In genomic region chr14:51865953-51866747, GRCh38 we compare ENCODE assay signal across 10 cellular contexts. TPM values are rescaled to one million over a fixed set of nuclear protein-coding genes. Genes with fewer than 3 reads are reported as not detected.
DNase-seq lines count a peak whose midpoint lies in the region; ATAC-seq and TF ChIP-seq lines count a peak whose summit lies in the region.
"Had no signal": no experiment of that assay in that cellular context is flagged by ENCODE, and none has a peak within 500 bp of the region (broad histone marks: within the 10 kb centered on the region; RNA-seq: fewer than 3 reads in every experiment).

No MANE protein-coding gene starts in this region.

- TF ChIP-seq CTCF in hepatocyte (IDR thresholded peaks at IDR 0.05; ENCODE audit: poor library complexity) (no peak), lower leg skin (IDR thresholded peaks at IDR 0.05) (no peak)

- H3K4me1 ChIP-seq in hepatocyte (ENCODE audit: insufficient read depth): peaks cover 16% of the 10 kb centered on the region
- H3K4me1 ChIP-seq: colonic mucosa had no signal

- peaks cover 15% of the 10 kb centered on the region for H3K27me3 ChIP-seq in hepatocyte
- H3K27me3 ChIP-seq: colonic mucosa had no signal

- H3K4me2 ChIP-seq in hepatocyte: peak overlapping the region; percentile 16

- ATAC-seq in GM19452 (IDR thresholded peaks at IDR 0.05; ENCODE audit: unreplicated experiment) (peak; percentile 31), HG03442 (IDR thresholded peaks at IDR 0.05; ENCODE audit: unreplicated experiment) (peak; percentile 30)

- 44% methylated on average over 5 of the region's 5 CpGs for WGBS in hepatocyte (ENCODE audit: low lambda C conversion rate, missing lambda C conversion rate)
- 66 to 69% methylated on average over 5 of the region's 5 CpGs for WGBS in lower leg skin, 2 donors

- no peak overlapping the region for H3K27ac ChIP-seq in hepatocyte
- H3K27ac ChIP-seq: colonic mucosa had no signal

- no peak overlapping the region for H3K4me3 ChIP-seq in hepatocyte
- H3K4me3 ChIP-seq in lower leg skin (ENCODE audit: low read depth, poor library complexity, severe bottlenecking): no peak overlapping the region
- H3K4me3 ChIP-seq: colonic mucosa had no signal

- H3K79me2 ChIP-seq in hepatocyte: peaks cover 9% of the 10 kb centered on the region

- no peaks in the 10 kb centered on the region for H3K9me2 ChIP-seq in hepatocyte (replicated peaks; ENCODE audit: insufficient read depth)

- H2AFZ ChIP-seq in hepatocyte: no peak overlapping the region

- TF ChIP-seq POLR2A in lower leg skin (IDR thresholded peaks at IDR 0.05): no peak

- no peaks in the 10 kb centered on the region for H3K36me3 ChIP-seq in hepatocyte (replicated peaks; ENCODE audit: insufficient read depth, low read depth)
- H3K36me3 ChIP-seq: colonic mucosa had no signal

- DNase-seq in ELF-1 (ENCODE audit: low read depth, low spot score) (peak; percentile 64), hepatocyte (ENCODE audit: low spot score) (no peak), lower leg skin (ENCODE audit: low spot score in 2 of 2) (no peak), EL (no peak), DMS114 treated with DMSO at 0.1 percent for 48 hours (lab: John Stamatoyannopoulos, UW; ENCODE audit: unreplicated experiment) (no peak), LoVo (ENCODE audit: low spot score) (no peak)
- DNase-seq: colonic mucosa, DMS153 had no signal

- H3K9me3 ChIP-seq in hepatocyte (ENCODE audit: low read depth): no peaks in the 10 kb centered on the region
- H3K9me3 ChIP-seq: colonic mucosa had no signal

- no peaks in the 10 kb centered on the region for H4K20me1 ChIP-seq in hepatocyte (ENCODE audit: insufficient read depth, poor library complexity, severe bottlenecking)

- intact Hi-C loops in lower leg skin (cut with DNase I; ENCODE audit: low total_unique reads): no loop called here

RNA-seq across cellular contexts. Expression of gene GNG2, which starts 5.7 kb away (rescaled TPM):
- total RNA-seq in hepatocyte (9.0 and 13.7 TPM in 2 replicates), lower leg skin (1 to 10 TPM; 4.0 to 6.6 (median 5.0) TPM)
- 5.0 and 6.6 TPM in 2 replicates for polyA plus RNA-seq in hepatocyte
